ENCODE assay signal across 1 cellular context in genomic region chr17:40598928-40599627, GRCh38.
TF ChIP-seq lines count a peak whose summit lies in the region.

No MANE protein-coding gene starts in this region.

TF ChIP-seq in SK-N-SH, 30 proteins besides CTCF, POLR2A, EP300 and RAD21 (continued from another document):
- no peak for TF ChIP-seq PBX3 (IDR thresholded peaks at IDR 0.05)
- no peak for TF ChIP-seq MXI1 (IDR thresholded peaks at IDR 0.05; ENCODE audit: low read depth, low read length)
- no peak for TF ChIP-seq YY1 (IDR thresholded peaks at IDR 0.05; ENCODE audit: low read depth)
- TF ChIP-seq RCOR1 (IDR thresholded peaks at IDR 0.05; ENCODE audit: low read length) = no peak
- TF ChIP-seq, protein P1, sequence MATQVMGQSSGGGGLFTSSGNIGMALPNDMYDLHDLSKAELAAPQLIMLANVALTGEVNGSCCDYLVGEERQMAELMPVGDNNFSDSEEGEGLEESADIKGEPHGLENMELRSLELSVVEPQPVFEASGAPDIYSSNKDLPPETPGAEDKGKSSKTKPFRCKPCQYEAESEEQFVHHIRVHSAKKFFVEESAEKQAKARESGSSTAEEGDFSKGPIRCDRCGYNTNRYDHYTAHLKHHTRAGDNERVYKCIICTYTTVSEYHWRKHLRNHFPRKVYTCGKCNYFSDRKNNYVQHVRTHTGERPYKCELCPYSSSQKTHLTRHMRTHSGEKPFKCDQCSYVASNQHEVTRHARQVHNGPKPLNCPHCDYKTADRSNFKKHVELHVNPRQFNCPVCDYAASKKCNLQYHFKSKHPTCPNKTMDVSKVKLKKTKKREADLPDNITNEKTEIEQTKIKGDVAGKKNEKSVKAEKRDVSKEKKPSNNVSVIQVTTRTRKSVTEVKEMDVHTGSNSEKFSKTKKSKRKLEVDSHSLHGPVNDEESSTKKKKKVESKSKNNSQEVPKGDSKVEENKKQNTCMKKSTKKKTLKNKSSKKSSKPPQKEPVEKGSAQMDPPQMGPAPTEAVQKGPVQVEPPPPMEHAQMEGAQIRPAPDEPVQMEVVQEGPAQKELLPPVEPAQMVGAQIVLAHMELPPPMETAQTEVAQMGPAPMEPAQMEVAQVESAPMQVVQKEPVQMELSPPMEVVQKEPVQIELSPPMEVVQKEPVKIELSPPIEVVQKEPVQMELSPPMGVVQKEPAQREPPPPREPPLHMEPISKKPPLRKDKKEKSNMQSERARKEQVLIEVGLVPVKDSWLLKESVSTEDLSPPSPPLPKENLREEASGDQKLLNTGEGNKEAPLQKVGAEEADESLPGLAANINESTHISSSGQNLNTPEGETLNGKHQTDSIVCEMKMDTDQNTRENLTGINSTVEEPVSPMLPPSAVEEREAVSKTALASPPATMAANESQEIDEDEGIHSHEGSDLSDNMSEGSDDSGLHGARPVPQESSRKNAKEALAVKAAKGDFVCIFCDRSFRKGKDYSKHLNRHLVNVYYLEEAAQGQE (IDR thresholded peaks at IDR 0.05; ENCODE audit: low read depth, low read length) = no peak
